Comparison of ENCODE assay signal across 8 cellular contexts in the genomic region with DNA sequence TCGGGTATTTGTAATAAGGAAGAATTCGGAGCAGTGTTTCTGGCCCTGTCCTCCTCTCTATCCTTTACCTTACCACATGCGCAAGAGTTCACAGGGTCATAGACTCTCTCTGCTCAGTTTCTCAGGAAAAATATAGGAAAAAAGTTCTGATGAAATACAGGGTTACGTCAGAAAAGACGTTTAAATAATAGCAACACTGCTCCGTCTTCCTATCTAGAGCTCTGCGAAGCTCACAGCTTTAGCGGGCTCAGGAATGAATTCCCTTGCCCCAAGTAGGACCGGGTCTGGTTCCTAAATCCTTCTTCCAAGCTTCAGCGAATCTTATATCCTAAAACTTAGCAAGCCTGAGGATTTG. TPM values are rescaled to one million over a fixed set of nuclear protein-coding genes. Genes with fewer than 3 reads are reported as not detected.
A peak's percentile ranks its signal among the peaks of the same experiment; 100 is the strongest.
DNase-seq lines count a peak whose midpoint lies in the region; ATAC-seq, FAIRE-seq and TF ChIP-seq lines count a peak whose summit lies in the region.

No MANE protein-coding gene starts in this region.

- H3K9me3 ChIP-seq in hepatocyte (ENCODE audit: low read depth) (no peaks in the 10 kb centered on the region), spleen (no peaks in the 10 kb centered on the region)

- H3K4me1 Mint-ChIP-seq in HFFc6 (ENCODE audit: low read depth): peaks cover 28% of the 10 kb centered on the region

- H3K4me3 ChIP-seq in WI38 (ENCODE audit: low read depth, low read length) (peak overlapping the region; percentile 100), hepatocyte (peak overlapping the region; percentile 74), spleen (peak overlapping the region; percentile 72 to 95 (median 86))

- FAIRE-seq in H54 (lab: Jason Lieb, UNC): no peak

- intact Hi-C loops in spleen (cut with DNase I; ENCODE audit: low total_unique reads): loop anchor here (10.0 kb wide), 1 partner anchor 327 kb away; a partner anchor contains a TSS

- TF ChIP-seq POLR2A in spleen (IDR thresholded peaks at IDR 0.05) (no peak), H54 (IDR thresholded peaks at IDR 0.05; ENCODE audit: low read depth, low read length) (no peak)

- peak overlapping the region; percentile 98 for H3K4me3 Mint-ChIP-seq in HFFc6

- H3K4me2 ChIP-seq in hepatocyte: peak overlapping the region; percentile 83

- peaks cover 50% of the 10 kb centered on the region for H3K79me2 ChIP-seq in hepatocyte

- H3K4me1 ChIP-seq in hepatocyte (ENCODE audit: insufficient read depth) (peaks cover 14% of the 10 kb centered on the region), spleen (peaks cover 26 to 71% (median 51%) of the 10 kb centered on the region in 6 donors)

- no peaks in the 10 kb centered on the region for H4K20me1 ChIP-seq in hepatocyte (ENCODE audit: insufficient read depth, poor library complexity, severe bottlenecking)

- DNase-seq in HFFc6 (no peak), hepatocyte (ENCODE audit: low spot score) (peak; percentile 8), spleen (no peak), SHP77 (lab: John Stamatoyannopoulos, UW) (no peak), H54 (ENCODE audit: insufficient read length, low spot score) (no peak), DMS114 treated with DMSO at 0.1 percent for 48 hours (lab: John Stamatoyannopoulos, UW; ENCODE audit: unreplicated experiment) (no peak)

- peaks cover 3% of the 10 kb centered on the region; the same call in 1 of the 2 replicates for H3K27me3 Mint-ChIP-seq in HFFc6 (ENCODE audit: insufficient read depth)

- H3K36me3 ChIP-seq in hepatocyte (replicated peaks; ENCODE audit: insufficient read depth, low read depth) (no peaks in the 10 kb centered on the region), spleen (peaks cover under 1 to 57% (median 35%) of the 10 kb centered on the region in 6 donors)

- H3K27ac ChIP-seq in hepatocyte (peak overlapping the region; percentile 100), spleen (peak overlapping the region; percentile 94 to 98 (median 96))

- ATAC-seq in GM18520 (IDR thresholded peaks at IDR 0.05; ENCODE audit: unreplicated experiment): no peak

- no peaks in the 10 kb centered on the region for H3K9me3 Mint-ChIP-seq in HFFc6

- H3K36me3 Mint-ChIP-seq in HFFc6 (ENCODE audit: low read depth): peaks cover 34% of the 10 kb centered on the region

- WGBS in hepatocyte (ENCODE audit: low lambda C conversion rate, missing lambda C conversion rate): 3% methylated on average over 10 of the region's 10 CpGs
- 0 to 2% (median 1%) methylated on average over 10 of the region's 10 CpGs for WGBS in spleen, 5 donors

- H3K9me2 ChIP-seq in hepatocyte (replicated peaks; ENCODE audit: insufficient read depth): no peaks in the 10 kb centered on the region

- H3K27me3 ChIP-seq in hepatocyte (no peaks in the 10 kb centered on the region), spleen (replicated peaks in 1 of 7) (no peaks in the 10 kb centered on the region)

- H3K27ac Mint-ChIP-seq in HFFc6: peak overlapping the region; percentile 99

- TF ChIP-seq CTCF in HFFc6 (IDR thresholded peaks at IDR 0.05) (no peak), WI38 (IDR thresholded peaks at IDR 0.05; ENCODE audit: low read depth, low read length) (no peak), hepatocyte (IDR thresholded peaks at IDR 0.05; ENCODE audit: poor library complexity) (no peak), spleen (IDR thresholded peaks at IDR 0.05 in 8 of 11, conservative IDR thresholded peaks at IDR 0.05 in 3 of 11) (no peak)

- H2AFZ ChIP-seq in hepatocyte: peak overlapping the region; percentile 83

RNA-seq across cellular contexts. Expression of a gene that starts 0.4 kb away (rescaled TPM):
- total RNA-seq in HFFc6 (2021; fragmentation: NEBNext Ultra II Directional; extraction: Animal tissue kit (Norgen Biotek cat#: 25700)): 10 to 100 TPM; 36.5 to 44.1 (median 42.4) TPM
- total RNA-seq in hepatocyte: 44.4 and 67.7 TPM in 2 replicates
- 28.2 and 29.6 TPM in 2 replicates for polyA plus RNA-seq in hepatocyte
- total RNA-seq in spleen: 10 to 100 TPM; 28.0 to 55.1 (median 35.2) TPM
- polyA plus RNA-seq in spleen: 10 to 100 TPM; 47.0 to 59.0 (median 53.4) TPM

RNA-seq across cellular contexts. Expression of a gene that starts 0.5 kb away (rescaled TPM):
- 1 to 10 TPM; 4.5 to 7.3 (median 5.8) TPM for total RNA-seq in HFFc6 (2021; fragmentation: NEBNext Ultra II Directional; extraction: Animal tissue kit (Norgen Biotek cat#: 25700))
- 15.3 and 21.9 TPM in 2 replicates for total RNA-seq in hepatocyte
- 9.9 and 12.5 TPM in 2 replicates for polyA plus RNA-seq in hepatocyte
- 10 to 100 TPM; 17.1 to 21.1 (median 18.2) TPM for total RNA-seq in spleen
- polyA plus RNA-seq in spleen: 1 to 10 TPM; 6.2 to 9.6 (median 9.3) TPM
